ENCODE assay signal across 9 cellular contexts in genomic region chr9:89740722-89741121, GRCh38.
DNase-seq lines count a peak whose midpoint lies in the region; ATAC-seq lines count a peak whose summit lies in the region.
"Had no signal": no experiment of that assay in that cellular context is flagged by ENCODE, and none has a peak within 500 bp of the region (broad histone marks: within the 10 kb centered on the region; RNA-seq: fewer than 3 reads in every experiment).

No MANE protein-coding gene starts in this region.

- H3K9me3 Mint-ChIP-seq in activated CD4-positive, alpha-beta memory T cell treated with anti-CD3 and anti-CD28 coated beads, Interleukin-2, amount 10 ng/mL, durations not matched to agents 7 days and 5 days = peaks cover 5% of the 10 kb centered on the region

- no peaks in the 10 kb centered on the region for H3K27me3 Mint-ChIP-seq in activated CD4-positive, alpha-beta memory T cell treated with anti-CD3 and anti-CD28 coated beads, Interleukin-2, amount 10 ng/mL, durations not matched to agents 7 days and 5 days

- CTCF ChIA-PET in activated CD4-positive, alpha-beta memory T cell treated with anti-CD3 and anti-CD28 coated beads, Interleukin-2, amount 10 ng/mL, durations not matched to agents 7 days and 5 days (lab: Charles Lee) = interaction anchor here (0.7 to 2.7 kb wide), 5 partner anchors 9 to 359 kb away, joined by 3 to 8 read pairs (median 5); no protein-coding TSS in a partner anchor

- peak; percentile 75 for DNase-seq in activated CD4-positive, alpha-beta memory T cell treated with anti-CD3 and anti-CD28 coated beads, Interleukin-2, amount 10 ng/mL, durations not matched to agents 7 days and 5 days
- peak; percentile 33 for DNase-seq in stimulated activated CD4-positive, alpha-beta T cell treated with anti-CD3 and anti-CD28 coated beads, Interleukin-1b, Interleukin-23, amount 100 ng/mL, for 48 hours
- DNase-seq in NCI-H2227 treated with DMSO at 0.1 percent for 48 hours (lab: John Stamatoyannopoulos, UW) (no peak), amniotic stem cell (lab: John Stamatoyannopoulos, UW) (no peak), caudate nucleus (lab: John Stamatoyannopoulos, UW) (no peak)
- no peak for DNase-seq in effector CD8-positive, alpha-beta T cell (lab: John Stamatoyannopoulos, UW)

- H3K4me3 Mint-ChIP-seq in activated CD4-positive, alpha-beta memory T cell treated with anti-CD3 and anti-CD28 coated beads, Interleukin-2, amount 10 ng/mL, durations not matched to agents 7 days and 5 days = peak overlapping the region; percentile 62

- H3K4me1 Mint-ChIP-seq in activated CD4-positive, alpha-beta memory T cell treated with anti-CD3 and anti-CD28 coated beads, Interleukin-2, amount 10 ng/mL, durations not matched to agents 7 days and 5 days = peaks cover 85% of the 10 kb centered on the region

- H3K36me3 Mint-ChIP-seq in activated CD4-positive, alpha-beta memory T cell treated with anti-CD3 and anti-CD28 coated beads, Interleukin-2, amount 10 ng/mL, durations not matched to agents 7 days and 5 days (ENCODE audit: low read depth) = peaks cover 14% of the 10 kb centered on the region

- peak; percentile 77 for ATAC-seq in GM19035 (IDR thresholded peaks at IDR 0.05; ENCODE audit: unreplicated experiment)
- peak; percentile 80 for ATAC-seq in HG02885 (IDR thresholded peaks at IDR 0.05; ENCODE audit: poor library complexity, unreplicated experiment)

- H3K27ac ChIP-seq in caudate nucleus (ENCODE audit: low read depth, low read length) = no peak overlapping the region
- H3K27ac ChIP-seq: KMS-11 had no signal

- H3K27ac Mint-ChIP-seq in activated CD4-positive, alpha-beta memory T cell treated with anti-CD3 and anti-CD28 coated beads, Interleukin-2, amount 10 ng/mL, durations not matched to agents 7 days and 5 days = peak overlapping the region; percentile 92

- POLR2A ChIA-PET in activated CD4-positive, alpha-beta memory T cell treated with anti-CD3 and anti-CD28 coated beads, Interleukin-2, amount 10 ng/mL, durations not matched to agents 7 days and 5 days (lab: Charles Lee) = interaction anchor here (1.2 to 4.5 kb wide), 9 partner anchors 12 to 137 kb away, joined by 3 to 43 read pairs (median 14); partner anchors contain the start of gene GADD45G

Comparison
In these comparisons a context has a peak if more than half of its experiments do, and no peak if none do; other contexts are left out.
1. DNase-seq: peak in activated CD4-positive, alpha-beta memory T cell treated with anti-CD3 and anti-CD28 coated beads, Interleukin-2, amount 10 ng/mL, durations not matched to agents 7 days and 5 days (single experiment) and stimulated activated CD4-positive, alpha-beta T cell treated with anti-CD3 and anti-CD28 coated beads, Interleukin-1b, Interleukin-23, amount 100 ng/mL, for 48 hours (single experiment); none in NCI-H2227 treated with DMSO at 0.1 percent for 48 hours (single experiment), amniotic stem cell (single experiment), caudate nucleus (0 of 61) and effector CD8-positive, alpha-beta T cell (single experiment).